In genomic region chrX:23334871-23335599, GRCh38 we compare ENCODE assay signal across 10 cellular contexts. TPM values are rescaled to one million over a fixed set of nuclear protein-coding genes. Genes with fewer than 3 reads are reported as not detected.
A peak's percentile ranks its signal among the peaks of the same experiment; 100 is the strongest.
DNase-seq lines count a peak whose midpoint lies in the region; ATAC-seq and TF ChIP-seq lines count a peak whose summit lies in the region.
"Had no signal": no experiment of that assay in that cellular context is flagged by ENCODE, and none has a peak within 500 bp of the region (broad histone marks: within the 10 kb centered on the region; RNA-seq: fewer than 3 reads in every experiment).

No MANE protein-coding gene starts in this region.

- peaks cover 7% of the 10 kb centered on the region for H3K4me1 Mint-ChIP-seq in glutamatergic neuron (ENCODE audit: low read depth, unreplicated experiment)

- no peaks in the 10 kb centered on the region for H3K36me3 ChIP-seq in MG63

- peaks cover 7% of the 10 kb centered on the region for H3K27me3 Mint-ChIP-seq in glutamatergic neuron (ENCODE audit: unreplicated experiment)

- H3K27me3 ChIP-seq in MG63 = peaks cover 32% of the 10 kb centered on the region

- no peaks in the 10 kb centered on the region for H3K9me3 ChIP-seq in MG63

- no peak for TF ChIP-seq CTCF in glutamatergic neuron (IDR thresholded peaks at IDR 0.05; ENCODE audit: partially characterized antibody, unreplicated experiment)

- H3K9me3 Mint-ChIP-seq in glutamatergic neuron (ENCODE audit: unreplicated experiment) = peaks cover 6% of the 10 kb centered on the region

- H3K36me3 Mint-ChIP-seq in glutamatergic neuron (ENCODE audit: unreplicated experiment) = no peaks in the 10 kb centered on the region

- no peak overlapping the region for H3K27ac Mint-ChIP-seq in glutamatergic neuron (ENCODE audit: unreplicated experiment)

- H3K4me3 Mint-ChIP-seq in glutamatergic neuron (ENCODE audit: unreplicated experiment) = peak overlapping the region; percentile 87

- ATAC-seq in GM21825 (IDR thresholded peaks at IDR 0.05; ENCODE audit: unreplicated experiment) = no peak

- H3K4me3 ChIP-seq in MG63 (peak overlapping the region; percentile 11; the same call in 1 of the 2 replicates), skeletal muscle cell (ENCODE audit: low read depth, low read length) (peak overlapping the region; percentile 31)

- DNase-seq in NCI-H1417 (lab: John Stamatoyannopoulos, UW) = peak in 2 of 3 experiments; percentile 68 to 70
- no peak for DNase-seq in NCI-H1417 treated with DMSO at 0.1 percent for 48 hours (lab: John Stamatoyannopoulos, UW)
- no peak for DNase-seq in MG63
- DNase-seq in glutamatergic neuron = peak; percentile 32
- DNase-seq in skeletal muscle cell (ENCODE audit: low read depth) = no peak
- no peak for DNase-seq in NK-92 treated with Interleukin-12 subunit alpha and Interleukin-12 subunit beta, amount 100 ng/mL, for 24 hours (lab: John Stamatoyannopoulos, UW)
- DNase-seq in effector CD8-positive, alpha-beta T cell (lab: John Stamatoyannopoulos, UW) = no peak
- DNase-seq: activated CD8-positive, alpha-beta memory T cell treated with anti-CD3 and anti-CD28 coated beads, Interleukin-2, amount 50 U/mL, for 48 hours; NCI-H774 had no signal

RNA-seq across cellular contexts. Expression of gene PTCHD1, which starts 0.4 kb away (rescaled TPM):
- total RNA-seq in MG63 (2014; rRNA removed; shearing (Covaris generic); ENCODE audit: low replicate concordance) = 0.12 TPM in 1 of 2 replicates, not detected in the other
- 1.3 TPM for total RNA-seq in glutamatergic neuron (ENCODE audit: unreplicated experiment)

Comparison
In these comparisons a context has a peak if more than half of its experiments do, and no peak if none do; other contexts are left out.
1. DNase-seq: peak in NCI-H1417 (2 of 3) and glutamatergic neuron (single experiment); none in NCI-H1417 treated with DMSO at 0.1 percent for 48 hours (single experiment), MG63 (single experiment), skeletal muscle cell (single experiment), NK-92 treated with Interleukin-12 subunit alpha and Interleukin-12 subunit beta, amount 100 ng/mL, for 24 hours (single experiment) and effector CD8-positive, alpha-beta T cell (single experiment).